26 cellular contexts compared by ENCODE assay signal in the genomic region with DNA sequence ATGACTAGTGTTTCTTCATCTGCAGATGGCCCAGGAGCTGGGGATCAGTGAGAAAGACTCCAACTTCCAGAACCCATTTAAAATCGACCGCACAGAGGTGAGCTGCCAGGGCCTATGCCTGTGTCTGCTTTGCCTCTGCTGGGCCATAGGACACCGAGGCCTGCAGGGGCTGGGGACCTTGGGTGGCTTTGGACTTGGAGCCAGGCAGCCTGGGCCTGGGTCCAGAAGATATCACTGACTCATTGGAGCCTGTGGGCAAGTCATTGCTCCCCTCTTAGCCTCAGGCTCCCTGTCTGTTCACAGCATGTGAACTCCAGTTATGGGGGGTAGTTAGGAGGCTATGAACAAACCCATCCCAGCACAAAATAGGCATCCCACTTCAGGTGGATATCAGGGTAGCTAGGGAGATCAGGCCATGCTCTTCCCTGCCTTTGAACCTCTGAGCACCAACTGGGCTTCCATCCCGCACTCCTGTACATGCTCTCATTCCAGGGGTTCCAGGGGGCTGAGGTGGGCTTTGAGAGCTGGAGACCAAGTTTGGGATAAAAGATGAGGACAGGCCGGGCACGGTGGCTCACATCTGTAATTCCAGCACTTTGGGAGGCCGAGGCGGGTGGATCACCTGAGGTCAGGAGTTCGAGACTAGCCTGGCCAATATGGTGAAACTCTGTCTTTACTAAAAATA. TPM values are rescaled to one million over a fixed set of nuclear protein-coding genes. Genes with fewer than 3 reads are reported as not detected.
DNase-seq lines count a peak whose midpoint lies in the region; ATAC-seq, FAIRE-seq and TF ChIP-seq lines count a peak whose summit lies in the region.
"Had no signal": no experiment of that assay in that cellular context is flagged by ENCODE, and none has a peak within 500 bp of the region (broad histone marks: within the 10 kb centered on the region; RNA-seq: fewer than 3 reads in every experiment).

No MANE protein-coding gene starts in this region.

- TF ChIP-seq POLR2A in thyroid gland (IDR thresholded peaks at IDR 0.05) (no peak), stomach (IDR thresholded peaks at IDR 0.05) (no peak)

- no peak for TF ChIP-seq EP300 in stomach (IDR thresholded peaks at IDR 0.05)

- H3K4me1 ChIP-seq in thyroid gland, result no peaks in the 10 kb centered on the region
- no peaks in the 10 kb centered on the region for H3K4me1 ChIP-seq in stomach
- H3K4me1 ChIP-seq: A549, Caco-2 had no signal

- peak; percentile 60 for FAIRE-seq in bronchial epithelial cell (lab: Jason Lieb, UNC)
- FAIRE-seq: A549, H54, HTR-8/SVneo, K562 had no signal

- H3K27ac Mint-ChIP-seq in stimulated activated effector memory CD8-positive, alpha-beta T cell treated with anti-CD3 and anti-CD28 coated beads, Interleukin-12 subunit alpha, Interleukin-12 subunit beta, amount 100 ng/mL, for 72 hours, result peak overlapping the region; percentile 23
- H3K27ac Mint-ChIP-seq: CD8-positive, alpha-beta T cell had no signal

- H3K4me3 ChIP-seq in bronchial epithelial cell (ENCODE audit: low read depth, low read length), result no peak overlapping the region
- H3K4me3 ChIP-seq in thyroid gland (replicated peaks in 1 of 3), result no peak overlapping the region
- H3K4me3 ChIP-seq in stomach, result no peak overlapping the region
- H3K4me3 ChIP-seq: A549, K562 had no signal

- no peak overlapping the region for H3K4me3 Mint-ChIP-seq in stimulated activated effector memory CD8-positive, alpha-beta T cell treated with anti-CD3 and anti-CD28 coated beads, Interleukin-12 subunit alpha, Interleukin-12 subunit beta, amount 100 ng/mL, for 72 hours
- H3K4me3 Mint-ChIP-seq: CD8-positive, alpha-beta T cell had no signal

- H3K27me3 ChIP-seq in bronchial epithelial cell (ENCODE audit: control insufficient read depth, insufficient read depth, low read length) (no peaks in the 10 kb centered on the region), thyroid gland (no peaks in the 10 kb centered on the region), stomach (no peaks in the 10 kb centered on the region)

- WGBS in thyroid gland, 2 donors, result 94 to 97% methylated on average over 6 to 9 of the region's 9 CpGs
- 94 to 98% (median 97%) methylated on average over 7 to 9 of the region's 9 CpGs for WGBS in stomach, 5 donors

- intact Hi-C loops in thyroid gland (cut with DNase I) (no loop called here), stomach (cut with DNase I; ENCODE audit: low total_unique reads) (no loop called here)

- peak; percentile 41 for DNase-seq in EL
- DNase-seq in M059J (ENCODE audit: low read depth), result peak; percentile 51
- DNase-seq in bronchial epithelial cell (ENCODE audit: low read depth), result no peak
- DNase-seq in stimulated activated effector memory CD8-positive, alpha-beta T cell treated with anti-CD3 and anti-CD28 coated beads, Interleukin-12 subunit alpha, Interleukin-12 subunit beta, amount 100 ng/mL, for 72 hours (ENCODE audit: low spot score in 2 of 2), result no peak
- no peak for DNase-seq in thyroid gland
- no peak for DNase-seq in stomach
- DNase-seq: Caco-2; CD8-positive, alpha-beta T cell; DMS 273 treated with DMSO at 0.1 percent for 48 hours; DMS79; Kasumi-1; MV-4-11; NCI-H1105; NCI-H1436 treated with DMSO at 0.1 percent for 48 hours; NCI-H1930; NCI-H2107; NCI-H524; NCI-H774; PC-3; SHP77 had no signal

- no peak for TF ChIP-seq CTCF in bronchial epithelial cell (IDR thresholded peaks at IDR 0.05; ENCODE audit: insufficient read depth, low read length, severe bottlenecking)
- no peak for TF ChIP-seq CTCF in thyroid gland (IDR thresholded peaks at IDR 0.05)
- no peak for TF ChIP-seq CTCF in stomach (IDR thresholded peaks at IDR 0.05)

- H3K36me3 ChIP-seq in bronchial epithelial cell (ENCODE audit: control insufficient read depth, insufficient read depth, low read length) (peaks cover 4% of the 10 kb centered on the region), thyroid gland (no peaks in the 10 kb centered on the region), stomach (peaks cover 2 to 84% (median 66%) of the 10 kb centered on the region in 4 donors)

- H3K9me3 Mint-ChIP-seq in stimulated activated effector memory CD8-positive, alpha-beta T cell treated with anti-CD3 and anti-CD28 coated beads, Interleukin-12 subunit alpha, Interleukin-12 subunit beta, amount 100 ng/mL, for 72 hours, result no peaks in the 10 kb centered on the region
- H3K9me3 Mint-ChIP-seq: CD8-positive, alpha-beta T cell had no signal

- H3K9me3 ChIP-seq in thyroid gland, result no peaks in the 10 kb centered on the region
- H3K9me3 ChIP-seq in stomach, result no peaks in the 10 kb centered on the region
- H3K9me3 ChIP-seq: A549, Caco-2 had no signal

- H3K27ac ChIP-seq in thyroid gland, result no peak overlapping the region
- H3K27ac ChIP-seq in stomach, result no peak overlapping the region
- H3K27ac ChIP-seq: A549, C4-2B had no signal

- no peaks in the 10 kb centered on the region for H3K4me1 Mint-ChIP-seq in stimulated activated effector memory CD8-positive, alpha-beta T cell treated with anti-CD3 and anti-CD28 coated beads, Interleukin-12 subunit alpha, Interleukin-12 subunit beta, amount 100 ng/mL, for 72 hours

- no peak for ATAC-seq in stimulated activated effector memory CD8-positive, alpha-beta T cell treated with anti-CD3 and anti-CD28 coated beads, Interleukin-12 subunit alpha, Interleukin-12 subunit beta, amount 100 ng/mL, for 72 hours
- ATAC-seq in HG03135 (IDR thresholded peaks at IDR 0.05; ENCODE audit: unreplicated experiment), result no peak
- ATAC-seq: A549; CD8-positive, alpha-beta T cell; K562; PC-3 had no signal

- peaks cover 52% of the 10 kb centered on the region for H3K36me3 Mint-ChIP-seq in stimulated activated effector memory CD8-positive, alpha-beta T cell treated with anti-CD3 and anti-CD28 coated beads, Interleukin-12 subunit alpha, Interleukin-12 subunit beta, amount 100 ng/mL, for 72 hours

RNA-seq across cellular contexts. Expression of gene CCDC134, which starts 13.4 kb away (rescaled TPM):
- total RNA-seq in M059J (2014; rRNA removed; shearing (Covaris generic)), result 10.3 and 12.0 TPM in 2 replicates
- total RNA-seq in bronchial epithelial cell, result 5.4 and 6.1 TPM in 2 replicates
- total RNA-seq in thyroid gland, result 10 to 100 TPM in 3 of 4 donors, 1 to 10 TPM in 1; 6.6 to 18.8 (median 14.4) TPM
- 10 to 100 TPM in 2 of 5 donors, 1 to 10 TPM in 2, not detected in 1; 4.9 to 16.5 (median 12.1) TPM for total RNA-seq in stomach
- 1 to 10 TPM in 2 of 3 donors, not detected in 1; 1.6 to 2.5 TPM for polyA plus RNA-seq in stomach

RNA-seq across cellular contexts. Expression of gene SREBF2, which starts 19.0 kb away (rescaled TPM):
- 30.3 and 44.9 TPM in 2 replicates for total RNA-seq in M059J (2014; rRNA removed; shearing (Covaris generic))
- total RNA-seq in bronchial epithelial cell, result 44.2 and 66.4 TPM in 2 replicates
- 10 to 100 TPM; 34.4 to 91.8 (median 63.7) TPM for total RNA-seq in thyroid gland
- total RNA-seq in stomach, result 100 to 1,000 TPM in 1 of 5 donors, 10 to 100 TPM in 4; 41.3 to 159 (median 91.7) TPM
- 10 to 100 TPM; 12.2 to 48.7 (median 29.8) TPM for polyA plus RNA-seq in stomach

Comparison
In these comparisons a context has a peak if more than half of its experiments do, and no peak if none do; other contexts are left out.
1. DNase-seq: peak in EL (single experiment) and M059J (single experiment); none in bronchial epithelial cell (single experiment), stimulated activated effector memory CD8-positive, alpha-beta T cell treated with anti-CD3 and anti-CD28 coated beads, Interleukin-12 subunit alpha, Interleukin-12 subunit beta, amount 100 ng/mL, for 72 hours (0 of 2), thyroid gland (0 of 2) and stomach (single experiment).